Comparison of ENCODE assay signal across 8 cellular contexts in genomic region chr12:79689477-79690155, GRCh38. TPM values are rescaled to one million over a fixed set of nuclear protein-coding genes. Genes with fewer than 3 reads are reported as not detected.
DNase-seq lines count a peak whose midpoint lies in the region; ATAC-seq and TF ChIP-seq lines count a peak whose summit lies in the region.

No MANE protein-coding gene starts in this region.

- H3K36me3 ChIP-seq in SK-N-MC (ENCODE audit: insufficient read depth, low read length) = no peaks in the 10 kb centered on the region; the same call in 1 of the 2 replicates
- H3K36me3 ChIP-seq in thoracic aorta = no peaks in the 10 kb centered on the region

- H3K27ac ChIP-seq in SK-N-MC (peak overlapping the region; percentile 73), thoracic aorta (peak overlapping the region; percentile 92 to 93)

- peak; percentile 25 for ATAC-seq in GM19397 (IDR thresholded peaks at IDR 0.05; ENCODE audit: unreplicated experiment)
- peak; percentile 22 for ATAC-seq in HG03378 (IDR thresholded peaks at IDR 0.05; ENCODE audit: unreplicated experiment)
- ATAC-seq in thoracic aorta (ENCODE audit: insufficient number of reproducible peaks, low FRiP score, low read depth) = peak; percentile 26

- H3K4me3 ChIP-seq in SK-N-MC (peak overlapping the region; percentile 89), thoracic aorta (peak overlapping the region; percentile 99)

- H3K9me3 ChIP-seq in SK-N-MC (ENCODE audit: low read depth, low read length) (no peaks in the 10 kb centered on the region), thoracic aorta (no peaks in the 10 kb centered on the region)

- no peak for TF ChIP-seq CTCF in thoracic aorta (IDR thresholded peaks at IDR 0.05)

- H3K4me1 ChIP-seq in thoracic aorta (ENCODE audit: control insufficient read depth in 1 of 2, low read depth in 2 of 2) = peaks cover 8 to 34% of the 10 kb centered on the region in 2 donors

- H3K9ac ChIP-seq in SK-N-MC (ENCODE audit: insufficient read length) = peak overlapping the region; percentile 77

- H3K27me3 ChIP-seq in thoracic aorta (replicated peaks; ENCODE audit: insufficient read depth) = no peaks in the 10 kb centered on the region

- DNase-seq in DMS79 treated with DMSO at 0.1 percent for 48 hours (lab: John Stamatoyannopoulos, UW) (peak; percentile 26), DMS79 (lab: John Stamatoyannopoulos, UW) (no peak), SK-N-MC (ENCODE audit: low read depth, low spot score) (no peak), ecto neural progenitor cell (ENCODE audit: low spot score) (peak; percentile 78), lung microvascular endothelial cell (ENCODE audit: low read depth in 2 of 2) (peak; percentile 75 to 76), thoracic aorta (ENCODE audit: low spot score) (peak; percentile 7)

RNA-seq across cellular contexts. Expression of gene PAWR, which starts 1.1 kb away (rescaled TPM):
- total RNA-seq in lung microvascular endothelial cell (49.3 and 128 TPM in 2 replicates), thoracic aorta (100 to 1,000 TPM in 1 of 2 donors, 10 to 100 TPM in 1; 78.9 to 104 TPM)

Comparison
In these comparisons a context has a peak if more than half of its experiments do, and no peak if none do; other contexts are left out.
1. DNase-seq: peak in DMS79 treated with DMSO at 0.1 percent for 48 hours (single experiment), ecto neural progenitor cell (single experiment), lung microvascular endothelial cell (2 of 2) and thoracic aorta (single experiment); none in DMS79 (single experiment) and SK-N-MC (single experiment).
2. Peak in every context shown above with its lines, with median percentiles within 50 percentile points of each other: ATAC-seq.